30 cellular contexts compared by ENCODE assay signal in the genomic region with DNA sequence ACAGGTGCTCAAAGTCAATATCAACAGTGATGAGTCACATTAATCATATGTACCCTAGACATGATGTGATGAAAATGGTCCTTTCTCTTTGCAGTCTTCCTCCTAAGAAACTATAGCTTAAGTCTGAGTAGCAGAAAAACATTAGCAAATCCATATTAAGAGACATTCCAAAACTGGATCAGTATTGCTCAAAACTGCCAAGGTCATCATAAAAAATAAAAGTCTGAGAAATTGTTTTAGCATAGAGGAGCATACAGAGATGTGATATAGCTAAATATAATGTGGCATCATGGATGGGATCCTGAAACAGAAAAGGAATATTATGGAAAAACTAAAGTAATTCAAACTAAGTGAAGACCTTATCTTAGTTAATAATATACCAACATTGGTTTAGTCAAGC.
"Had no signal": no experiment of that assay in that cellular context is flagged by ENCODE, and none has a peak within 500 bp of the region (broad histone marks: within the 10 kb centered on the region; RNA-seq: fewer than 3 reads in every experiment).

No MANE protein-coding gene starts in this region.

- H3K4me3 ChIP-seq: adrenal gland, body of pancreas, cardiac muscle cell, colonic mucosa, esophagus squamous epithelium, gastroesophageal sphincter, heart right ventricle had no signal

- H3K27me3 ChIP-seq: adrenal gland, body of pancreas, cardiac muscle cell, colonic mucosa, esophagus squamous epithelium, gastroesophageal sphincter, heart right ventricle had no signal

- H3K9me3 ChIP-seq: adrenal gland, body of pancreas, colonic mucosa, esophagus squamous epithelium, gastroesophageal sphincter, heart right ventricle had no signal

- H3K4me1 ChIP-seq: adrenal gland, body of pancreas, colonic mucosa, esophagus squamous epithelium, gastroesophageal sphincter, heart right ventricle had no signal

- FAIRE-seq: endometrium had no signal

- H3K27ac ChIP-seq: adrenal gland, body of pancreas, cardiac muscle cell, colonic mucosa, epithelial cell of prostate, esophagus squamous epithelium, gastroesophageal sphincter, heart right ventricle had no signal

- DNase-seq: activated CD4-positive, alpha-beta memory T cell treated with anti-CD3 and anti-CD28 coated beads, Interleukin-2, amount 10 ng/mL, durations not matched to agents 7 days and 5 days; activated CD4-positive, alpha-beta T cell treated with anti-CD3 and anti-CD28 coated beads for 4 hours; activated CD4-positive, alpha-beta T cell treated with anti-CD3 and anti-CD28 coated beads, Interleukin-2, amount 10 ng/mL, durations not matched to agents 7 days and 5 days; activated CD4-positive, alpha-beta T cell treated with anti-CD3 and anti-CD28 coated beads, Interleukin-2, amount 50 U/mL, for 4 hours; activated CD4-positive, CD25-positive, alpha-beta regulatory T cell; activated CD4-positive, CD25-positive, alpha-beta regulatory T cell treated with anti-CD3 and anti-CD28 coated beads, Interleukin-2, amount 50 U/mL, for 72 hours; activated CD8-positive, alpha-beta memory T cell treated with anti-CD3 and anti-CD28 coated beads, Interleukin-2, amount 50 U/mL, for 48 hours; activated gamma-delta T cell; activated naive CD4-positive, alpha-beta T cell; activated naive CD4-positive, alpha-beta T cell treated with anti-CD3 and anti-CD28 coated beads, Interleukin-2, amount 50 U/mL, for 16 hours; activated naive CD8-positive, alpha-beta T cell treated with anti-CD3 and anti-CD28 coated beads, Interleukin-2, amount 50 U/mL, for 24 hours; activated T-cell treated with anti-CD3 and anti-CD28 coated beads for 4 hours; activated T-cell treated with anti-CD3 and anti-CD28 coated beads, Interleukin-2, amount 50 U/mL, for 24 hours; activated T-cell treated with anti-CD3 and anti-CD28 coated beads, Interleukin-2, amount 50 U/mL, for 72 hours; adrenal gland; amygdala; aorta; body of pancreas; central memory CD4-positive, alpha-beta T cell; cerebellar nuclear complex; colonic mucosa; effector CD8-positive, alpha-beta T cell; esophagus squamous epithelium; foreskin melanocyte; heart right ventricle; T-helper 2 cell had no signal

- ATAC-seq: activated naive CD8-positive, alpha-beta T cell treated with anti-CD3 and anti-CD28 coated beads, Interleukin-2, amount 50 U/mL, for 24 hours; activated T-cell treated with anti-CD3 and anti-CD28 coated beads, Interleukin-2, amount 50 U/mL, for 72 hours; body of pancreas; gastroesophageal sphincter; heart right ventricle had no signal

- H3K36me3 ChIP-seq: adrenal gland, cardiac muscle cell, colonic mucosa, esophagus squamous epithelium, gastroesophageal sphincter, heart right ventricle had no signal
